Comparison of ENCODE assay signal across 12 cellular contexts in genomic region chr2:17657759-17658158, GRCh38.
A peak's percentile ranks its signal among the peaks of the same experiment; 100 is the strongest.
DNase-seq lines count a peak whose midpoint lies in the region; ATAC-seq and TF ChIP-seq lines count a peak whose summit lies in the region.
"Had no signal": no experiment of that assay in that cellular context is flagged by ENCODE, and none has a peak within 500 bp of the region (broad histone marks: within the 10 kb centered on the region; RNA-seq: fewer than 3 reads in every experiment).

No MANE protein-coding gene starts in this region.

- H3K27ac ChIP-seq in GM23248 (peak overlapping the region; percentile 75), esophagus muscularis mucosa (replicated peaks in 1 of 4) (no peak overlapping the region), smooth muscle cell (ENCODE audit: low read depth) (peak overlapping the region; percentile 56)
- H3K27ac ChIP-seq: C4-2B had no signal

- TF ChIP-seq POLR2A in esophagus muscularis mucosa (IDR thresholded peaks at IDR 0.05; ENCODE audit: low read depth), result no peak

- H3K27me3 ChIP-seq in GM23248 (replicated peaks; ENCODE audit: insufficient read depth) (no peaks in the 10 kb centered on the region), esophagus muscularis mucosa (no peaks in the 10 kb centered on the region), smooth muscle cell (ENCODE audit: low read depth) (no peaks in the 10 kb centered on the region)

- H3K27me3 Mint-ChIP-seq in activated T-helper 17 cell treated with anti-CD3 and anti-CD28 coated beads, Interleukin-2, amount 50 U/mL, for 72 hours, result no peaks in the 10 kb centered on the region
- H3K27me3 Mint-ChIP-seq: CD4-positive, alpha-beta T cell had no signal

- no peaks in the 10 kb centered on the region for H3K9me2 ChIP-seq in GM23248 (ENCODE audit: insufficient read depth)

- H3K4me3 ChIP-seq in GM23248, result no peak overlapping the region
- H3K4me3 ChIP-seq in esophagus muscularis mucosa, result no peak overlapping the region
- H3K4me3 ChIP-seq in smooth muscle cell, result no peak overlapping the region

- H2AFZ ChIP-seq in GM23248 (no peak overlapping the region), smooth muscle cell (ENCODE audit: low read depth) (no peak overlapping the region)

- H3F3A ChIP-seq in GM23248 (ENCODE audit: insufficient read depth) (peaks cover 16% of the 10 kb centered on the region), smooth muscle cell (ENCODE audit: low read depth) (no peaks in the 10 kb centered on the region)

- H3K9ac ChIP-seq in GM23248, result peak overlapping the region; percentile 50; the same call in 1 of the 2 replicates
- H3K9ac ChIP-seq in smooth muscle cell (ENCODE audit: low read depth), result peak overlapping the region; percentile 6

- no peaks in the 10 kb centered on the region for H3K9me3 Mint-ChIP-seq in activated T-helper 17 cell treated with anti-CD3 and anti-CD28 coated beads, Interleukin-2, amount 50 U/mL, for 72 hours
- H3K9me3 Mint-ChIP-seq: CD4-positive, alpha-beta T cell had no signal

- intact Hi-C loops in esophagus muscularis mucosa (cut with DNase I), result no loop called here

- H3K36me3 Mint-ChIP-seq in activated T-helper 17 cell treated with anti-CD3 and anti-CD28 coated beads, Interleukin-2, amount 50 U/mL, for 72 hours (ENCODE audit: low read depth), result peaks cover 20% of the 10 kb centered on the region

- peak overlapping the region; percentile 41 for H3K4me3 Mint-ChIP-seq in activated T-helper 17 cell treated with anti-CD3 and anti-CD28 coated beads, Interleukin-2, amount 50 U/mL, for 72 hours
- H3K4me3 Mint-ChIP-seq: CD4-positive, alpha-beta T cell had no signal

- H4K20me1 ChIP-seq in GM23248 (ENCODE audit: insufficient read depth) (no peaks in the 10 kb centered on the region), smooth muscle cell (ENCODE audit: low read depth) (no peaks in the 10 kb centered on the region)

- H3K27ac Mint-ChIP-seq in activated T-helper 17 cell treated with anti-CD3 and anti-CD28 coated beads, Interleukin-2, amount 50 U/mL, for 72 hours, result peak overlapping the region; percentile 79
- H3K27ac Mint-ChIP-seq: CD4-positive, alpha-beta T cell had no signal

- H3K4me1 ChIP-seq in GM23248 (ENCODE audit: insufficient read depth), result peaks cover 7% of the 10 kb centered on the region
- H3K4me1 ChIP-seq in esophagus muscularis mucosa, result no peaks in the 10 kb centered on the region
- no peaks in the 10 kb centered on the region for H3K4me1 ChIP-seq in smooth muscle cell (ENCODE audit: low read depth)
- H3K4me1 ChIP-seq: Caco-2 had no signal

- peaks cover 5% of the 10 kb centered on the region for H3K4me1 Mint-ChIP-seq in activated T-helper 17 cell treated with anti-CD3 and anti-CD28 coated beads, Interleukin-2, amount 50 U/mL, for 72 hours

- H3K36me3 ChIP-seq in GM23248 (ENCODE audit: low read depth) (no peaks in the 10 kb centered on the region; the same call in 1 of the 2 replicates), esophagus muscularis mucosa (peaks cover 0 to 35% (median 6%) of the 10 kb centered on the region in 4 donors), smooth muscle cell (ENCODE audit: low read depth) (no peaks in the 10 kb centered on the region)

- no peak for TF ChIP-seq EP300 in esophagus muscularis mucosa (IDR thresholded peaks at IDR 0.05)

- H3K4me2 ChIP-seq in GM23248 (ENCODE audit: unreplicated experiment) (peak overlapping the region; percentile 5), smooth muscle cell (no peak overlapping the region)

- H3K79me2 ChIP-seq in GM23248 (ENCODE audit: insufficient read depth), result no peaks in the 10 kb centered on the region
- no peaks in the 10 kb centered on the region for H3K79me2 ChIP-seq in smooth muscle cell (ENCODE audit: low read depth)

- in situ Hi-C loops in GM23248 (cut with MboI), result no loop called here

- 97 to 100% methylated on average over 4 of the region's 4 CpGs for WGBS in GM23248 (ENCODE audit: low coverage in 1 of 2, low lambda C conversion rate in 2 of 2, missing lambda C conversion rate in 2 of 2), 2 experiments
- WGBS in esophagus muscularis mucosa, result 94% methylated on average over 4 of the region's 4 CpGs
- 96% methylated on average over 4 of the region's 4 CpGs for WGBS in smooth muscle cell (ENCODE audit: low lambda C conversion rate)

- H3K9me3 ChIP-seq in GM23248 (ENCODE audit: low read depth), result no peaks in the 10 kb centered on the region
- H3K9me3 ChIP-seq in esophagus muscularis mucosa, result no peaks in the 10 kb centered on the region
- no peaks in the 10 kb centered on the region for H3K9me3 ChIP-seq in smooth muscle cell (replicated peaks; ENCODE audit: low read depth)
- H3K9me3 ChIP-seq: Caco-2 had no signal

- TF ChIP-seq CTCF in esophagus muscularis mucosa (IDR thresholded peaks at IDR 0.05) (no peak), smooth muscle cell (IDR thresholded peaks at IDR 0.05; ENCODE audit: borderline replicate concordance, insufficient read depth, poor library complexity, severe bottlenecking) (no peak)

- DNase-seq in GM23248 (no peak), esophagus muscularis mucosa (ENCODE audit: extremely low spot score) (peak; percentile 42), smooth muscle cell (lab: John Stamatoyannopoulos, UW; ENCODE audit: unreplicated experiment) (no peak), NCI-H128 (lab: John Stamatoyannopoulos, UW; ENCODE audit: unreplicated experiment) (no peak), EL (no peak)
- DNase-seq: AML-193; Caco-2; CD4-positive, alpha-beta T cell; GDM1 had no signal

- ATAC-seq in activated T-helper 17 cell treated with anti-CD3 and anti-CD28 coated beads, Interleukin-2, amount 50 U/mL, for 72 hours (replicated peaks), result no peak
- ATAC-seq in HG03460 (IDR thresholded peaks at IDR 0.05; ENCODE audit: unreplicated experiment), result no peak

Comparison
In these comparisons a context has a peak if more than half of its experiments do, and no peak if none do; other contexts are left out.
1. H3K27ac ChIP-seq: peak in GM23248 (single experiment) and smooth muscle cell (single experiment); none in esophagus muscularis mucosa (0 of 4).